Comparison of ENCODE assay signal across 1 cellular context in the genomic region with DNA sequence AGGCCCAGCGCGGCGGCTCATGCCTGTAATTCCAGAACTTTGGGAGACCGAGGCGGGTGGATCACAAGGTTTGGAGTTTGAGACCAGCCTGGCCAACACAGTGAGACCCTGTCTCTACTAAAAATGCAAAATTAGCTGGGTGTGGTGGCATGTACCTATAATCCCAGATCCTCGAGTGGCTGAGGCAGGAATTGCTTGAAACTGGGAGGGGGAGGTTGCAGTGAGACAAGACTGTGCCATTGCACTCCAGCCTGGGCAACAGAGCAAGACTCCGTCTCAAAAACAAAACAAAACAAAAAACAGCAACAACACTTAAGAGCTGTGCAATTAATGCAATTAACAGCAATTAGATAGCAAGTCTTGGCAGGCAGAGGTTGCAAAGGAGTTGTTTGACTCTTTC. TPM values are rescaled to one million over a fixed set of nuclear protein-coding genes. Genes with fewer than 3 reads are reported as not detected.
"Had no signal": no experiment of that assay in that cellular context is flagged by ENCODE, and none has a peak within 500 bp of the region (broad histone marks: within the 10 kb centered on the region; RNA-seq: fewer than 3 reads in every experiment).

No MANE protein-coding gene starts in this region.

RNA-seq across cellular contexts. Expression of a gene that starts 45.6 kb away (rescaled TPM):
- total RNA-seq: body of pancreas had no signal
